Comparison of ENCODE assay signal across 17 cellular contexts in the genomic region with DNA sequence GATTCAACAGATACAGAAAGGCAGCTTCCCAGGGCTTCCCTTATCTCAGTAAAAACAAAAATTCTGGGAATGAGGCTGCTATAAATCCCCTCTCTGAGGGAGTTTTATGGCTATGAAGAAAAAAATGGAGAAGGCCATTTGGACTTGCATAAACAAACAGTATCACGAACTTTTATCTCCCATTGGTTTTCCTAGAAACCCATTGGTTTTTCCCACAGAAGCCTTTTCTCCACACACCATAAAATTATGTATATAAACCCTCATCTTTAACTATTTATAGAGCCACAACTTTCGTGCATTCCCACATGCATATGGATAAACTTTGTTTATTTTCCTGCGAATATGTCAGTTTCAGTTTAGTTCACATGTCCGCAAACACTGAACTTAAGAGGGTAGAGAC.
"Had no signal": no experiment of that assay in that cellular context is flagged by ENCODE, and none has a peak within 500 bp of the region (broad histone marks: within the 10 kb centered on the region; RNA-seq: fewer than 3 reads in every experiment).

No MANE protein-coding gene starts in this region.

- H3K36me3 ChIP-seq: gastrocnemius medialis, left ventricle myocardium inferior, lower lobe of right lung, right atrium auricular region, sigmoid colon, stomach, thoracic aorta, transverse colon had no signal

- H3K4me1 ChIP-seq: gastrocnemius medialis, left ventricle myocardium inferior, lower lobe of right lung, right atrium auricular region, sigmoid colon, stomach, transverse colon had no signal

- H3K27me3 ChIP-seq: gastrocnemius medialis, right atrium auricular region, sigmoid colon, stomach, transverse colon had no signal

- DNase-seq: cerebellar nuclear complex; effector memory CD8-positive, alpha-beta T cell; gastrocnemius medialis; immature natural killer cell; left ventricle myocardium inferior; lower lobe of right lung; naive thymus-derived CD4-positive, alpha-beta T cell; nephron progenitor cell; sigmoid colon; stimulated activated CD4-positive, alpha-beta T cell treated with anti-CD3 and anti-CD28 coated beads, Interleukin-12 subunit alpha, Interleukin-12 subunit beta, amount 100 ng/mL, for 4 hours; stimulated activated naive CD4-positive, alpha-beta T cell; stomach; substantia nigra; transverse colon had no signal

- H3K27ac ChIP-seq: gastrocnemius medialis, left ventricle myocardium inferior, lower lobe of right lung, right atrium auricular region, sigmoid colon, skin epidermis, stomach, thoracic aorta, transverse colon had no signal

- H3K4me3 ChIP-seq: gastrocnemius medialis, left ventricle myocardium inferior, lower lobe of right lung, right atrium auricular region, sigmoid colon, skin epidermis, stomach, thoracic aorta, transverse colon had no signal

- H3K9me3 ChIP-seq: gastrocnemius medialis, lower lobe of right lung, right atrium auricular region, sigmoid colon, stomach, thoracic aorta, transverse colon had no signal
